Comparison of ENCODE assay signal across 20 cellular contexts in genomic region chr2:74219846-74220486, GRCh38.
"Had no signal": no experiment of that assay in that cellular context is flagged by ENCODE, and none has a peak within 500 bp of the region (broad histone marks: within the 10 kb centered on the region; RNA-seq: fewer than 3 reads in every experiment).

No MANE protein-coding gene starts in this region.

- H3K27me3 ChIP-seq: ascending aorta, colonic mucosa, left lung, neutrophil, sigmoid colon, upper lobe of right lung had no signal

- DNase-seq: activated CD4-positive, alpha-beta T cell treated with anti-CD3 and anti-CD28 coated beads for 48 hours; activated CD4-positive, CD25-positive, alpha-beta regulatory T cell; activated gamma-delta T cell; activated T-cell treated with anti-CD3 and anti-CD28 coated beads, Interleukin-2, amount 50 U/mL, for 4 hours; colonic mucosa; left lung; sigmoid colon; stimulated activated naive CD4-positive, alpha-beta T cell; T-cell; T-helper 9 cell; upper lobe of right lung had no signal

- H3K4me1 ChIP-seq: colonic mucosa, sigmoid colon, upper lobe of right lung had no signal

- ATAC-seq: activated T-cell treated with anti-CD3 and anti-CD28 coated beads, Interleukin-2, amount 50 U/mL, for 4 hours; left lung; natural killer cell treated with Interleukin-12 subunit alpha and Interleukin-12 subunit beta and Interleukin-15 and Interleukin-18, amount 100 ng/mL, for 72 hours; SK-N-SH treated with all-trans-retinoic acid at 6 μM for 48 hours; T-cell; upper lobe of right lung had no signal

- H3K9ac ChIP-seq: parathyroid adenoma had no signal

- H3K9me3 ChIP-seq: ascending aorta, colonic mucosa, left lung, neutrophil, sigmoid colon, upper lobe of right lung had no signal

- H3K36me3 ChIP-seq: colonic mucosa, sigmoid colon had no signal

- FAIRE-seq: frontal cortex, keratinocyte had no signal

- H3K27ac Mint-ChIP-seq: mesothelial cell of epicardium; natural killer cell treated with Interleukin-12 subunit alpha and Interleukin-12 subunit beta and Interleukin-15 and Interleukin-18, amount 100 ng/mL, for 72 hours had no signal

- H3K27me3 Mint-ChIP-seq: central memory CD8-positive, alpha-beta T cell; natural killer cell treated with Interleukin-12 subunit alpha and Interleukin-12 subunit beta and Interleukin-15 and Interleukin-18, amount 100 ng/mL, for 72 hours; T-cell had no signal

- H3K4me3 Mint-ChIP-seq: activated T-cell treated with anti-CD3 and anti-CD28 coated beads, Interleukin-2, amount 50 U/mL, for 4 hours; central memory CD8-positive, alpha-beta T cell; mesothelial cell of epicardium; natural killer cell treated with Interleukin-12 subunit alpha and Interleukin-12 subunit beta and Interleukin-15 and Interleukin-18, amount 100 ng/mL, for 72 hours; T-cell had no signal

- H3K79me2 ChIP-seq: parathyroid adenoma had no signal

- H3K4me1 Mint-ChIP-seq: central memory CD8-positive, alpha-beta T cell; mesothelial cell of epicardium; T-cell had no signal

- H3K9me3 Mint-ChIP-seq: activated T-cell treated with anti-CD3 and anti-CD28 coated beads, Interleukin-2, amount 50 U/mL, for 4 hours; central memory CD8-positive, alpha-beta T cell; mesothelial cell of epicardium; natural killer cell treated with Interleukin-12 subunit alpha and Interleukin-12 subunit beta and Interleukin-15 and Interleukin-18, amount 100 ng/mL, for 72 hours; T-cell had no signal

- H3K4me3 ChIP-seq: ascending aorta, colonic mucosa, left lung, sigmoid colon, upper lobe of right lung had no signal

- H3K27ac ChIP-seq: ascending aorta, colonic mucosa, left lung, neutrophil, parathyroid adenoma, sigmoid colon, upper lobe of right lung had no signal
